In genomic region chr12:12606793-12607589, GRCh38 we compare ENCODE assay signal across 1 cellular context.
TF ChIP-seq lines count a peak whose summit lies in the region.

No MANE protein-coding gene starts in this region.

TF ChIP-seq in GM23338, 12 proteins besides CTCF, POLR2A, EP300 and RAD21 (continued from another document):
- no peak for TF ChIP-seq ZNF462 (CRISPR knock-in tag; IDR thresholded peaks at IDR 0.05)
- no peak for TF ChIP-seq POLR2AphosphoS5 (IDR thresholded peaks at IDR 0.05; ENCODE audit: low read depth)
- no peak for TF ChIP-seq REST (IDR thresholded peaks at IDR 0.05; ENCODE audit: unreplicated experiment)
- no peak for TF ChIP-seq STAT1 (IDR thresholded peaks at IDR 0.05; ENCODE audit: unreplicated experiment)
